In genomic region chr2:19476347-19476746, GRCh38 we compare ENCODE assay signal across 22 cellular contexts.
"Had no signal": no experiment of that assay in that cellular context is flagged by ENCODE, and none has a peak within 500 bp of the region (broad histone marks: within the 10 kb centered on the region; RNA-seq: fewer than 3 reads in every experiment).

No MANE protein-coding gene starts in this region.

- H3K27me3 ChIP-seq: ascending aorta, cardiac muscle cell had no signal

- H3K9me3 ChIP-seq: ascending aorta had no signal

- H3K36me3 ChIP-seq: ascending aorta, cardiac muscle cell had no signal

- H3K4me3 ChIP-seq: ascending aorta, cardiac muscle cell, K562 had no signal

- H3K27ac ChIP-seq: ascending aorta, cardiac muscle cell had no signal

- H3K4me1 ChIP-seq: ascending aorta had no signal

- DNase-seq: activated CD4-positive, alpha-beta memory T cell treated with anti-CD3 and anti-CD28 coated beads, Interleukin-2, amount 10 ng/mL, durations not matched to agents 7 days and 5 days; activated CD4-positive, alpha-beta T cell treated with anti-CD3 and anti-CD28 coated beads for 4 hours; activated gamma-delta T cell; activated naive CD4-positive, alpha-beta T cell treated with Interleukin-2 at 50 U/mL for 16 hours; activated naive CD8-positive, alpha-beta T cell treated with anti-CD3 and anti-CD28 coated beads, Interleukin-2, amount 10 ng/mL, durations not matched to agents 7 days and 5 days; activated T-cell treated with anti-CD3 and anti-CD28 coated beads, Interleukin-2, amount 50 U/mL, for 24 hours; amygdala; NCI-H1436 treated with DMSO at 0.1 percent for 48 hours; NCI-H1694 treated with DMSO at 0.1 percent for 48 hours; NCI-H2029; NCI-H446; NCI-H510A treated with DMSO at 0.1 percent for 48 hours; NCI-H526 treated with DMSO at 0.1 percent for 48 hours; NCI-H82; NK-92 treated with Interleukin-12 subunit alpha and Interleukin-12 subunit beta, amount 100 ng/mL, for 24 hours; OCI-M1; Right ventricle myocardium superior; SW 1271; T1000 had no signal
